8 cellular contexts compared by ENCODE assay signal in the genomic region with DNA sequence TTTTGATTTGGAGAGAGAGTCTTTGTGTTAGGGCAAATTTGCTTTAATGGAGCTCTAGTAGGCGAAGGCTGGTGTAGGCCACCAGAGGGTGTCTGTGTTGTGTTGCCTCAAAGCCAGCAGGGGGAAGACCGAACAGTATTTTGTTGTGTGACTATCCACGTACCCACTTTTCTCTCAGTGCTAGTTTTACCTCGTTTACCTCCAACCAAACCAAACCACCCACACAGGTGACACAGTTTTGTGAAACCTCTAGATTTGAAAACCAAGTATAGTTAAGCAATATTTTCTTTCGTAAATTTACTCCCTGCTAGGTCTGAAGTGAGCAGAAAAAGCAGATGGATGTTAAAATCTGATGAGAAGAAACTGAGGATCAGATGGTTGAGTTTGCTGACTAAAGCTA. TPM values are rescaled to one million over a fixed set of nuclear protein-coding genes. Genes with fewer than 3 reads are reported as not detected.
DNase-seq lines count a peak whose midpoint lies in the region; ATAC-seq and TF ChIP-seq lines count a peak whose summit lies in the region.

No MANE protein-coding gene starts in this region.

- BruUV-seq in A673 (replicated peaks; lab: Mats Ljungman, UMichigan), result no TSS peak

- H3K36me3 ChIP-seq in A673 (ENCODE audit: insufficient read depth, low read length, poor library complexity, severe bottlenecking), result peaks cover 24% of the 10 kb centered on the region
- peaks cover 39% of the 10 kb centered on the region for H3K36me3 ChIP-seq in NT2/D1 (ENCODE audit: insufficient read depth, insufficient read length, low read length)

- peaks cover 8% of the 10 kb centered on the region for H3K4me1 Mint-ChIP-seq in neural crest cell

- ATAC-seq in GM18502 (IDR thresholded peaks at IDR 0.05; ENCODE audit: poor library complexity, unreplicated experiment), result peak; percentile 77

- DNase-seq in A673 (ENCODE audit: low spot score) (peak; percentile 83), HK-2 (ENCODE audit: unreplicated experiment) (peak; percentile 31), NT2/D1 (ENCODE audit: low read depth, low spot score) (peak; percentile 39), fibroblast of peridontal ligament (ENCODE audit: extremely low read depth) (peak; percentile 83), neural crest cell (ENCODE audit: low read depth, low spot score) (peak; percentile 19), superior temporal gyrus (ENCODE audit: extremely low spot score) (peak; percentile 93)
- DNase-seq in activated T-cell treated with anti-CD3 and anti-CD28 coated beads, Interleukin-2, amount 50 U/mL, for 48 hours, result peak; percentile 60

- H3K27me3 Mint-ChIP-seq in neural crest cell (ENCODE audit: low read depth), result no peaks in the 10 kb centered on the region

- intact Hi-C loops in A673 (cut with micrococcal nuclease; ENCODE audit: unreplicated experiment), result loop anchor here (1.0 to 2.0 kb wide), 2 partner anchors 133 to 203 kb away; a partner anchor contains a TSS

- H3K27me3 ChIP-seq in A673 (replicated peaks; ENCODE audit: insufficient read depth, low read depth, low read length, poor library complexity) (no peaks in the 10 kb centered on the region), NT2/D1 (ENCODE audit: insufficient read depth, insufficient read length) (no peaks in the 10 kb centered on the region)

- H3K4me1 ChIP-seq in A673 (ENCODE audit: insufficient read depth, low read length, poor library complexity, severe bottlenecking), result peaks cover 14% of the 10 kb centered on the region
- peaks cover 3% of the 10 kb centered on the region for H3K4me1 ChIP-seq in NT2/D1 (ENCODE audit: insufficient read depth, insufficient read length)

- H3K36me3 Mint-ChIP-seq in neural crest cell (ENCODE audit: low read depth), result no peaks in the 10 kb centered on the region

- peak overlapping the region; percentile 36 for H3K27ac Mint-ChIP-seq in neural crest cell (ENCODE audit: unreplicated experiment)

- H3K4me3 ChIP-seq in A673 (ENCODE audit: low read depth, low read length, poor library complexity, severe bottlenecking) (no peak overlapping the region), NT2/D1 (ENCODE audit: insufficient read length, low read depth) (no peak overlapping the region)

- H3K9me3 ChIP-seq in A673 (ENCODE audit: low read depth, low read length, poor library complexity, severe bottlenecking) (no peaks in the 10 kb centered on the region), NT2/D1 (ENCODE audit: insufficient read depth, low read length) (no peaks in the 10 kb centered on the region)

- CTCF ChIA-PET in A673 (lab: Charles Lee), result interaction anchor here (0.5 to 2.2 kb wide), 12 partner anchors 9 to 746 kb away, joined by 3 to 35 read pairs (median 3); a partner anchor contains a TSS

- TF ChIP-seq CTCF in A673 (conservative IDR thresholded peaks at IDR 0.05; ENCODE audit: low read depth, low read length), result peak; percentile 93
- TF ChIP-seq CTCF in neural crest cell (conservative IDR thresholded peaks at IDR 0.05), result peak; percentile 82

- no peak overlapping the region for H3K4me3 Mint-ChIP-seq in neural crest cell

- H3K9ac ChIP-seq in NT2/D1 (ENCODE audit: insufficient read length, low read depth), result peak overlapping the region; percentile 58

- peak overlapping the region; percentile 62 for H3K27ac ChIP-seq in A673 (ENCODE audit: low read depth, low read length, poor library complexity, severe bottlenecking)

- POLR2A ChIA-PET in A673 (lab: Charles Lee; ENCODE audit: low non-redundant PET), result interaction anchor here (0.6 to 0.9 kb wide), 2 partner anchors 27 to 132 kb away, joined by 3 to 6 read pairs; a partner anchor contains a TSS

- H3K9me3 Mint-ChIP-seq in neural crest cell, result no peaks in the 10 kb centered on the region

RNA-seq across cellular contexts. Expression of a gene that starts 36.3 kb away (rescaled TPM):
- total RNA-seq in A673 (2021) (not detected in 2 replicates), neural crest cell (0.73 TPM in 1 of 2 replicates, not detected in the other)

RNA-seq across cellular contexts. Expression of a gene that starts 42.5 kb away (rescaled TPM):
- total RNA-seq in A673 (2021) (62.4 and 70.9 TPM in 2 replicates), neural crest cell (66.6 and 73.1 TPM in 2 replicates)

RNA-seq across cellular contexts. Expression of a gene that starts 44.3 kb away (rescaled TPM):
- 11.6 and 15.9 TPM in 2 replicates for total RNA-seq in A673 (2021)
- total RNA-seq in neural crest cell, result 32.9 and 33.0 TPM in 2 replicates

Comparison
In these comparisons a context has a peak if more than half of its experiments do, and no peak if none do; other contexts are left out.
1. DNase-seq: peak in every context shown above with its lines; median percentile 93 in superior temporal gyrus; 83 in A673; 83 in fibroblast of peridontal ligament; 60 in activated T-cell treated with anti-CD3 and anti-CD28 coated beads, Interleukin-2, amount 50 U/mL, for 48 hours; 39 in NT2/D1; 31 in HK-2; 19 in neural crest cell.